In the genomic region with DNA sequence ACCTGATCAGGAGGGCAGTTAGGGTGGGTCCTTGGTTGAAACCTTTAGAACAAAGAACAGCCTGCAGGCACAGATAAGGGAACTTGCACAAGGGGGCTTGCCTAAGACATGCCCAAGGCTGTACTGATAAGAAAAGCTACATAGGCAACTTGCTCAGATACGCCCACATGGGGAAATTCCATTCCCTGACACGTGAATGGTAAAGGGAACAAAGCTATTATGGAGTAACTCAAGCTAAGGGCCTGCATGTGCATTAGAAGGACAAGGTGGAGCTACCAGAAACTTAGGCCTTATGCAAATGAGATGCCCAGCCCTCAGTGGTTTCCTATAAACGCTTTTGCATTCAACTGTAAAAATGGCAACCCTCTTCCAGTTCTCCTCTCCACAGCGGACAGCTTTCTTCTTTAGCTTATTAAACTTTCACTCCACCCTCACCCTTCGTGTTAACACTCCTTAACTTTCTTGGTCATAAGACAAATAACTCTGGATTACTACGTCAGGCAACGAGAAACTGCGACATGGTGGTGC, we compare ENCODE assay signal across 15 cellular contexts.
DNase-seq lines count a peak whose midpoint lies in the region; ATAC-seq and TF ChIP-seq lines count a peak whose summit lies in the region.
"Had no signal": no experiment of that assay in that cellular context is flagged by ENCODE, and none has a peak within 500 bp of the region (broad histone marks: within the 10 kb centered on the region; RNA-seq: fewer than 3 reads in every experiment).

No MANE protein-coding gene starts in this region.

- intact Hi-C loops in Calu3 (cut with micrococcal nuclease; ENCODE audit: unreplicated experiment) (no loop called here), thyroid gland (cut with DNase I) (no loop called here)
- intact Hi-C loops in naive thymus-derived CD4-positive, alpha-beta T cell (cut with micrococcal nuclease) = no loop called here
- intact Hi-C loops in activated T-helper 2 cell treated with anti-CD3 and anti-CD28 coated beads, Interferon-gamma antibody, Interleukin-2, Interleukin-4, amounts not matched to agents 10 μg/mL and 5 μg/mL and 100 μg/mL, durations not matched to agents 14 hours and 24 hours and 36 hours (cut with micrococcal nuclease) = no loop called here

- H3K4me1 Mint-ChIP-seq in Calu3 (ENCODE audit: low read depth, unreplicated experiment) = peaks cover 29% of the 10 kb centered on the region
- H3K4me1 Mint-ChIP-seq in naive thymus-derived CD4-positive, alpha-beta T cell = no peaks in the 10 kb centered on the region
- no peaks in the 10 kb centered on the region for H3K4me1 Mint-ChIP-seq in activated T-helper 2 cell treated with anti-CD3 and anti-CD28 coated beads, Interferon-gamma antibody, Interleukin-2, Interleukin-4, amounts not matched to agents 10 μg/mL and 5 μg/mL and 100 μg/mL, durations not matched to agents 14 hours and 24 hours and 36 hours (ENCODE audit: low read depth)
- H3K4me1 Mint-ChIP-seq: activated T-helper 17 cell treated with anti-CD3 and anti-CD28 coated beads, Interleukin-2, amount 50 U/mL, for 72 hours had no signal

- TF ChIP-seq CTCF in Calu3 (IDR thresholded peaks at IDR 0.05; ENCODE audit: unreplicated experiment) (no peak), choroid plexus epithelial cell (conservative IDR thresholded peaks at IDR 0.05; ENCODE audit: low read depth, low read length) (no peak), thyroid gland (IDR thresholded peaks at IDR 0.05) (no peak)

- no peak for TF ChIP-seq POLR2A in thyroid gland (IDR thresholded peaks at IDR 0.05)

- H3K27ac ChIP-seq in naive thymus-derived CD4-positive, alpha-beta T cell (ENCODE audit: low read depth, low read length) = no peak overlapping the region
- H3K27ac ChIP-seq in caudate nucleus (ENCODE audit: low read depth, low read length) (no peak overlapping the region), thyroid gland (no peak overlapping the region)

- H3K9me3 Mint-ChIP-seq in Calu3 (ENCODE audit: low read depth, unreplicated experiment) = peaks cover 3% of the 10 kb centered on the region
- no peaks in the 10 kb centered on the region for H3K9me3 Mint-ChIP-seq in naive thymus-derived CD4-positive, alpha-beta T cell
- no peaks in the 10 kb centered on the region for H3K9me3 Mint-ChIP-seq in activated T-helper 2 cell treated with anti-CD3 and anti-CD28 coated beads, Interferon-gamma antibody, Interleukin-2, Interleukin-4, amounts not matched to agents 10 μg/mL and 5 μg/mL and 100 μg/mL, durations not matched to agents 14 hours and 24 hours and 36 hours

- DNase-seq in Calu3 = peak; percentile 66
- DNase-seq in MV-4-11 (lab: John Stamatoyannopoulos, UW) = peak; percentile 32
- peak; percentile 28 for DNase-seq in choroid plexus epithelial cell (ENCODE audit: low read depth)
- DNase-seq in naive thymus-derived CD4-positive, alpha-beta T cell = no peak
- no peak for DNase-seq in caudate nucleus (lab: John Stamatoyannopoulos, UW)
- DNase-seq in activated T-helper 2 cell treated with anti-CD3 and anti-CD28 coated beads, Interferon-gamma antibody, Interleukin-2, Interleukin-4, amounts not matched to agents 10 μg/mL and 5 μg/mL and 100 μg/mL, durations not matched to agents 14 hours and 24 hours and 36 hours (ENCODE audit: low spot score) = no peak
- DNase-seq in thyroid gland = no peak
- no peak for DNase-seq in amygdala (lab: John Stamatoyannopoulos, UW)
- DNase-seq: activated CD4-positive, alpha-beta T cell treated with anti-CD3 and anti-CD28 coated beads, Interleukin-2, amount 50 U/mL, for 1 hour; central memory CD4-positive, alpha-beta T cell; DMS79; hippocampal formation; mammary epithelial cell; T-helper 1 cell had no signal

- no TSS peak for BruUV-seq in Calu3 (replicated peaks; lab: Mats Ljungman, UMichigan)

- H3K27me3 ChIP-seq in naive thymus-derived CD4-positive, alpha-beta T cell (ENCODE audit: control insufficient read depth in 2 of 2, insufficient read depth in 2 of 2, low read length in 2 of 2) = no peaks in the 10 kb centered on the region
- no peaks in the 10 kb centered on the region for H3K27me3 ChIP-seq in thyroid gland

- H3K36me3 Mint-ChIP-seq in Calu3 (ENCODE audit: insufficient read depth, unreplicated experiment) = peaks cover 9% of the 10 kb centered on the region
- H3K36me3 Mint-ChIP-seq in naive thymus-derived CD4-positive, alpha-beta T cell = no peaks in the 10 kb centered on the region
- no peaks in the 10 kb centered on the region for H3K36me3 Mint-ChIP-seq in activated T-helper 2 cell treated with anti-CD3 and anti-CD28 coated beads, Interferon-gamma antibody, Interleukin-2, Interleukin-4, amounts not matched to agents 10 μg/mL and 5 μg/mL and 100 μg/mL, durations not matched to agents 14 hours and 24 hours and 36 hours (ENCODE audit: low read depth)

- peak overlapping the region; percentile 94 for H3K27ac Mint-ChIP-seq in Calu3 (ENCODE audit: unreplicated experiment)
- H3K27ac Mint-ChIP-seq in naive thymus-derived CD4-positive, alpha-beta T cell = no peak overlapping the region
- H3K27ac Mint-ChIP-seq in activated T-helper 2 cell treated with anti-CD3 and anti-CD28 coated beads, Interferon-gamma antibody, Interleukin-2, Interleukin-4, amounts not matched to agents 10 μg/mL and 5 μg/mL and 100 μg/mL, durations not matched to agents 14 hours and 24 hours and 36 hours = no peak overlapping the region
- H3K27ac Mint-ChIP-seq: activated T-helper 17 cell treated with anti-CD3 and anti-CD28 coated beads, Interleukin-2, amount 50 U/mL, for 72 hours had no signal

- H3K27me3 Mint-ChIP-seq in Calu3 (ENCODE audit: unreplicated experiment) = no peaks in the 10 kb centered on the region
- peaks cover 0 to 13% (median 9%) of the 10 kb centered on the region in 5 donors for H3K27me3 Mint-ChIP-seq in naive thymus-derived CD4-positive, alpha-beta T cell
- no peaks in the 10 kb centered on the region for H3K27me3 Mint-ChIP-seq in activated T-helper 2 cell treated with anti-CD3 and anti-CD28 coated beads, Interferon-gamma antibody, Interleukin-2, Interleukin-4, amounts not matched to agents 10 μg/mL and 5 μg/mL and 100 μg/mL, durations not matched to agents 14 hours and 24 hours and 36 hours (ENCODE audit: low read depth)

- peak; percentile 26 for ATAC-seq in naive thymus-derived CD4-positive, alpha-beta T cell
- ATAC-seq: activated T-helper 17 cell treated with anti-CD3 and anti-CD28 coated beads, Interleukin-2, amount 50 U/mL, for 72 hours had no signal

- no peaks in the 10 kb centered on the region for H3K36me3 ChIP-seq in naive thymus-derived CD4-positive, alpha-beta T cell (ENCODE audit: control insufficient read depth in 2 of 3, insufficient read depth in 3 of 3, low read length in 3 of 3)
- H3K36me3 ChIP-seq in thyroid gland = no peaks in the 10 kb centered on the region

- H3K4me3 Mint-ChIP-seq in Calu3 (ENCODE audit: low read depth, unreplicated experiment) = no peak overlapping the region
- H3K4me3 Mint-ChIP-seq in naive thymus-derived CD4-positive, alpha-beta T cell = no peak overlapping the region
- no peak overlapping the region for H3K4me3 Mint-ChIP-seq in activated T-helper 2 cell treated with anti-CD3 and anti-CD28 coated beads, Interferon-gamma antibody, Interleukin-2, Interleukin-4, amounts not matched to agents 10 μg/mL and 5 μg/mL and 100 μg/mL, durations not matched to agents 14 hours and 24 hours and 36 hours (ENCODE audit: low read depth)
- H3K4me3 Mint-ChIP-seq: activated T-helper 17 cell treated with anti-CD3 and anti-CD28 coated beads, Interleukin-2, amount 50 U/mL, for 72 hours had no signal

- 91 to 92% methylated on average over 8 of the region's 8 CpGs for WGBS in thyroid gland, 2 donors

- no peaks in the 10 kb centered on the region for H3K4me1 ChIP-seq in naive thymus-derived CD4-positive, alpha-beta T cell (ENCODE audit: control insufficient read depth in 2 of 2, insufficient read depth in 2 of 2, low read length in 2 of 2)
- H3K4me1 ChIP-seq in thyroid gland = no peaks in the 10 kb centered on the region

- H3K9me3 ChIP-seq in naive thymus-derived CD4-positive, alpha-beta T cell (ENCODE audit: control insufficient read depth in 2 of 3, low read length in 3 of 3) = no peaks in the 10 kb centered on the region
- no peaks in the 10 kb centered on the region for H3K9me3 ChIP-seq in thyroid gland

- CTCF ChIA-PET in Calu3 (lab: Charles Lee) = no interaction called here
- CTCF ChIA-PET in naive thymus-derived CD4-positive, alpha-beta T cell (lab: Charles Lee) = no interaction called here

- POLR2A ChIA-PET in naive thymus-derived CD4-positive, alpha-beta T cell (lab: Charles Lee) = no interaction called here

- H3K4me3 ChIP-seq in choroid plexus epithelial cell (ENCODE audit: low read depth, low read length) (no peak overlapping the region), thyroid gland (replicated peaks in 1 of 3) (no peak overlapping the region)
- H3K4me3 ChIP-seq in naive thymus-derived CD4-positive, alpha-beta T cell (ENCODE audit: low read length) = no peak overlapping the region

Comparison
In these comparisons a context has a peak if more than half of its experiments do, and no peak if none do; other contexts are left out.
1. DNase-seq: peak in Calu3 (single experiment), MV-4-11 (single experiment) and choroid plexus epithelial cell (single experiment); none in naive thymus-derived CD4-positive, alpha-beta T cell (0 of 9), caudate nucleus (0 of 61), activated T-helper 2 cell treated with anti-CD3 and anti-CD28 coated beads, Interferon-gamma antibody, Interleukin-2, Interleukin-4, amounts not matched to agents 10 μg/mL and 5 μg/mL and 100 μg/mL, durations not matched to agents 14 hours and 24 hours and 36 hours (single experiment), thyroid gland (0 of 2) and amygdala (0 of 56).